In the genomic region with DNA sequence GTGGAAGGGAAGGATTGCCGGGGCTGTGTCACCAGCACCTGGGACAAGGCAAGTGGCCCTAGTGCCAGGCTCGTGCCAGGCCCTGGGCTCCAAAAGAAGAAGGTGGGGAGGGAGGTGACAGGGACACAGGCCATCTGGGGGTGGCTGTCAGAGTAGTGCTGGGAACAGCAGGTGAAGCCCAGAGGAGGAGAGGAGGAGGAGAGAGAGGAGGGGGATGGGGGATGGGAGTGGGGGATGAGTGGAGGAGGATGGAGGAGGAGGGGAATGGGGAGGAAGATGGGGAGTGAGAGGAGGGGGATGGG, we compare ENCODE assay signal across 8 cellular contexts. TPM values are rescaled to one million over a fixed set of nuclear protein-coding genes. Genes with fewer than 3 reads are reported as not detected.
DNase-seq lines count a peak whose midpoint lies in the region; ATAC-seq and TF ChIP-seq lines count a peak whose summit lies in the region.

No MANE protein-coding gene starts in this region.

- H3K4me3 ChIP-seq in left ventricle myocardium inferior, result peak overlapping the region; percentile 64

- H3K36me3 ChIP-seq in left ventricle myocardium inferior, result peaks cover 17% of the 10 kb centered on the region

- ATAC-seq in stimulated activated effector memory CD8-positive, alpha-beta T cell treated with anti-CD3 and anti-CD28 coated beads, Interleukin-12 subunit alpha, Interleukin-12 subunit beta, amount 100 ng/mL, for 72 hours, result peak; percentile 2

- DNase-seq in T-helper 1 cell, result no peak
- peak; percentile 36 for DNase-seq in activated CD4-positive, alpha-beta memory T cell treated with anti-CD3 and anti-CD28 coated beads, Interleukin-2, amount 10 ng/mL, durations not matched to agents 7 days and 5 days
- peak; percentile 59 for DNase-seq in left ventricle myocardium inferior
- DNase-seq in stimulated activated effector memory CD8-positive, alpha-beta T cell treated with anti-CD3 and anti-CD28 coated beads, Interleukin-12 subunit alpha, Interleukin-12 subunit beta, amount 100 ng/mL, for 72 hours (ENCODE audit: low spot score in 2 of 2), result peak in 1 of 2 donors; percentile 70
- DNase-seq in GM19238 (ENCODE audit: insufficient read length, low spot score), result no peak
- no peak for DNase-seq in kidney glomerular epithelial cell (lab: John Stamatoyannopoulos, UW)
- DNase-seq in NCI-H128 (lab: John Stamatoyannopoulos, UW; ENCODE audit: unreplicated experiment), result no peak

- no peak for TF ChIP-seq CTCF in left ventricle myocardium inferior (IDR thresholded peaks at IDR 0.05; ENCODE audit: borderline replicate concordance)

- H3K27me3 ChIP-seq in left ventricle myocardium inferior (ENCODE audit: low read depth), result no peaks in the 10 kb centered on the region

- H3K27me3 Mint-ChIP-seq in T-helper 1 cell treated with Interleukin-12 subunit alpha and Interleukin-12 subunit beta and Interleukin-4 antibody, amounts not matched to agents 30 μg/mL and 1 μg/mL, for 36 hours (ENCODE audit: low read depth), result no peaks in the 10 kb centered on the region
- H3K27me3 Mint-ChIP-seq in activated CD4-positive, alpha-beta memory T cell treated with anti-CD3 and anti-CD28 coated beads, Interleukin-2, amount 10 ng/mL, durations not matched to agents 7 days and 5 days, result no peaks in the 10 kb centered on the region

- peak overlapping the region; percentile 99 for H3K27ac ChIP-seq in left ventricle myocardium inferior (replicated peaks)

- POLR2A ChIA-PET in activated CD4-positive, alpha-beta memory T cell treated with anti-CD3 and anti-CD28 coated beads, Interleukin-2, amount 10 ng/mL, durations not matched to agents 7 days and 5 days (lab: Charles Lee), result interaction anchor here (0.8 to 12.9 kb wide), 13 partner anchors 12 to 125 kb away, joined by 3 to 709 read pairs (median 8); a partner anchor contains a TSS

- H3K27ac Mint-ChIP-seq in T-helper 1 cell treated with Interleukin-12 subunit alpha and Interleukin-12 subunit beta and Interleukin-4 antibody, amounts not matched to agents 30 μg/mL and 1 μg/mL, for 36 hours, result peak overlapping the region; percentile 97
- peak overlapping the region; percentile 94 for H3K27ac Mint-ChIP-seq in activated CD4-positive, alpha-beta memory T cell treated with anti-CD3 and anti-CD28 coated beads, Interleukin-2, amount 10 ng/mL, durations not matched to agents 7 days and 5 days
- H3K27ac Mint-ChIP-seq in stimulated activated effector memory CD8-positive, alpha-beta T cell treated with anti-CD3 and anti-CD28 coated beads, Interleukin-12 subunit alpha, Interleukin-12 subunit beta, amount 100 ng/mL, for 72 hours, result peak overlapping the region; percentile 97

- peaks cover 14% of the 10 kb centered on the region for H3K36me3 Mint-ChIP-seq in T-helper 1 cell treated with Interleukin-12 subunit alpha and Interleukin-12 subunit beta and Interleukin-4 antibody, amounts not matched to agents 30 μg/mL and 1 μg/mL, for 36 hours (ENCODE audit: low read depth)
- H3K36me3 Mint-ChIP-seq in activated CD4-positive, alpha-beta memory T cell treated with anti-CD3 and anti-CD28 coated beads, Interleukin-2, amount 10 ng/mL, durations not matched to agents 7 days and 5 days (ENCODE audit: low read depth), result peaks cover 49% of the 10 kb centered on the region
- H3K36me3 Mint-ChIP-seq in stimulated activated effector memory CD8-positive, alpha-beta T cell treated with anti-CD3 and anti-CD28 coated beads, Interleukin-12 subunit alpha, Interleukin-12 subunit beta, amount 100 ng/mL, for 72 hours, result peaks cover 53% of the 10 kb centered on the region

- no peaks in the 10 kb centered on the region for H3K9me3 ChIP-seq in left ventricle myocardium inferior (replicated peaks)

- CTCF ChIA-PET in activated CD4-positive, alpha-beta memory T cell treated with anti-CD3 and anti-CD28 coated beads, Interleukin-2, amount 10 ng/mL, durations not matched to agents 7 days and 5 days (lab: Charles Lee), result interaction anchor here (0.9 to 6.7 kb wide), 11 partner anchors 10 to 130 kb away, joined by 3 to 261 read pairs (median 4); a partner anchor contains a TSS

- intact Hi-C loops in left ventricle myocardium inferior (cut with micrococcal nuclease), result no loop called here

- H3K9me3 Mint-ChIP-seq in T-helper 1 cell treated with Interleukin-12 subunit alpha and Interleukin-12 subunit beta and Interleukin-4 antibody, amounts not matched to agents 30 μg/mL and 1 μg/mL, for 36 hours, result no peaks in the 10 kb centered on the region
- no peaks in the 10 kb centered on the region for H3K9me3 Mint-ChIP-seq in activated CD4-positive, alpha-beta memory T cell treated with anti-CD3 and anti-CD28 coated beads, Interleukin-2, amount 10 ng/mL, durations not matched to agents 7 days and 5 days
- no peaks in the 10 kb centered on the region for H3K9me3 Mint-ChIP-seq in stimulated activated effector memory CD8-positive, alpha-beta T cell treated with anti-CD3 and anti-CD28 coated beads, Interleukin-12 subunit alpha, Interleukin-12 subunit beta, amount 100 ng/mL, for 72 hours

- peak overlapping the region; percentile 92 for H3K4me3 Mint-ChIP-seq in T-helper 1 cell treated with Interleukin-12 subunit alpha and Interleukin-12 subunit beta and Interleukin-4 antibody, amounts not matched to agents 30 μg/mL and 1 μg/mL, for 36 hours
- H3K4me3 Mint-ChIP-seq in activated CD4-positive, alpha-beta memory T cell treated with anti-CD3 and anti-CD28 coated beads, Interleukin-2, amount 10 ng/mL, durations not matched to agents 7 days and 5 days, result peak overlapping the region; percentile 93
- H3K4me3 Mint-ChIP-seq in stimulated activated effector memory CD8-positive, alpha-beta T cell treated with anti-CD3 and anti-CD28 coated beads, Interleukin-12 subunit alpha, Interleukin-12 subunit beta, amount 100 ng/mL, for 72 hours, result peak overlapping the region; percentile 96

- peaks cover 26% of the 10 kb centered on the region for H3K4me1 Mint-ChIP-seq in T-helper 1 cell treated with Interleukin-12 subunit alpha and Interleukin-12 subunit beta and Interleukin-4 antibody, amounts not matched to agents 30 μg/mL and 1 μg/mL, for 36 hours (ENCODE audit: low read depth)
- peaks cover 55% of the 10 kb centered on the region for H3K4me1 Mint-ChIP-seq in activated CD4-positive, alpha-beta memory T cell treated with anti-CD3 and anti-CD28 coated beads, Interleukin-2, amount 10 ng/mL, durations not matched to agents 7 days and 5 days
- H3K4me1 Mint-ChIP-seq in stimulated activated effector memory CD8-positive, alpha-beta T cell treated with anti-CD3 and anti-CD28 coated beads, Interleukin-12 subunit alpha, Interleukin-12 subunit beta, amount 100 ng/mL, for 72 hours, result peaks cover 53% of the 10 kb centered on the region

- H3K4me1 ChIP-seq in left ventricle myocardium inferior, result peaks cover 78% of the 10 kb centered on the region

RNA-seq across cellular contexts. Expression of a gene that starts 18.7 kb away (rescaled TPM):
- 100 to 1,000 TPM; 180 to 186 TPM for total RNA-seq in activated CD4-positive, alpha-beta memory T cell treated with anti-CD3 and anti-CD28 coated beads, Interleukin-2, amount 10 ng/mL, durations not matched to agents 7 days and 5 days
- total RNA-seq in left ventricle myocardium inferior, result 94.8 TPM

RNA-seq across cellular contexts. Expression of a gene that starts 22.7 kb away (rescaled TPM):
- 100 to 1,000 TPM; 390 to 402 TPM for total RNA-seq in activated CD4-positive, alpha-beta memory T cell treated with anti-CD3 and anti-CD28 coated beads, Interleukin-2, amount 10 ng/mL, durations not matched to agents 7 days and 5 days
- total RNA-seq in left ventricle myocardium inferior, result 107 TPM

RNA-seq across cellular contexts. Expression of a gene that starts 29.9 kb away (rescaled TPM):
- total RNA-seq in activated CD4-positive, alpha-beta memory T cell treated with anti-CD3 and anti-CD28 coated beads, Interleukin-2, amount 10 ng/mL, durations not matched to agents 7 days and 5 days, result 1 to 10 TPM; 1.6 to 1.7 TPM
- 0.49 TPM for total RNA-seq in left ventricle myocardium inferior

RNA-seq across cellular contexts. Expression of a gene that starts 36.3 kb away (rescaled TPM):
- total RNA-seq in activated CD4-positive, alpha-beta memory T cell treated with anti-CD3 and anti-CD28 coated beads, Interleukin-2, amount 10 ng/mL, durations not matched to agents 7 days and 5 days, result 10 to 100 TPM; 42.7 to 44.0 TPM
- 38.8 TPM for total RNA-seq in left ventricle myocardium inferior

Comparison
In these comparisons a context has a peak if more than half of its experiments do, and no peak if none do; other contexts are left out.
1. DNase-seq: peak in activated CD4-positive, alpha-beta memory T cell treated with anti-CD3 and anti-CD28 coated beads, Interleukin-2, amount 10 ng/mL, durations not matched to agents 7 days and 5 days (single experiment) and left ventricle myocardium inferior (single experiment); none in T-helper 1 cell (0 of 5), GM19238 (single experiment), kidney glomerular epithelial cell (single experiment) and NCI-H128 (single experiment).
2. Peak in every context shown above with its lines, with median percentiles within 50 percentile points of each other: H3K27ac Mint-ChIP-seq and H3K4me3 Mint-ChIP-seq.